In genomic region chr21:45292399-45293213, GRCh38 we compare ENCODE assay signal across 7 cellular contexts. TPM values are rescaled to one million over a fixed set of nuclear protein-coding genes. Genes with fewer than 3 reads are reported as not detected.
DNase-seq lines count a peak whose midpoint lies in the region; ATAC-seq, FAIRE-seq and TF ChIP-seq lines count a peak whose summit lies in the region.

No MANE protein-coding gene starts in this region.

- DNase-seq in GM18507 (ENCODE audit: extremely low spot score, insufficient read length, low read depth) = peak; percentile 51
- DNase-seq in NCI-H1694 treated with DMSO at 0.1 percent for 48 hours (lab: John Stamatoyannopoulos, UW) = peak; percentile 51
- DNase-seq in T1000 (lab: John Stamatoyannopoulos, UW) = peak; percentile 69
- peak; percentile 91 for DNase-seq in right atrium auricular region (ENCODE audit: low spot score)
- peak; percentile 94 for DNase-seq in retina

- no peaks in the 10 kb centered on the region for H3K27me3 ChIP-seq in right atrium auricular region

- H3K9me3 ChIP-seq in right atrium auricular region = no peaks in the 10 kb centered on the region

- no peak for ATAC-seq in GM18861 (IDR thresholded peaks at IDR 0.05; ENCODE audit: unreplicated experiment)

- H3K36me3 ChIP-seq in right atrium auricular region = no peaks in the 10 kb centered on the region

- H3K27ac ChIP-seq in angular gyrus (ENCODE audit: low read depth, low read length) = peak overlapping the region; percentile 68
- H3K27ac ChIP-seq in right atrium auricular region = peak overlapping the region; percentile 88 to 96

- H3K4me3 ChIP-seq in right atrium auricular region = no peak overlapping the region

- H3K4me1 ChIP-seq in right atrium auricular region = peaks cover 3 to 55% of the 10 kb centered on the region in 2 donors

- peak; percentile 99 for TF ChIP-seq CTCF in right atrium auricular region (IDR thresholded peaks at IDR 0.05)

- FAIRE-seq in GM18507 (lab: Jason Lieb, UNC) = peak; percentile 53

RNA-seq across cellular contexts. Expression of gene POFUT2, which starts 4.9 kb away (rescaled TPM):
- 10 to 100 TPM in 1 of 2 donors, 1 to 10 TPM in 1; 5.8 to 12.0 TPM for total RNA-seq in right atrium auricular region
